In the genomic region with DNA sequence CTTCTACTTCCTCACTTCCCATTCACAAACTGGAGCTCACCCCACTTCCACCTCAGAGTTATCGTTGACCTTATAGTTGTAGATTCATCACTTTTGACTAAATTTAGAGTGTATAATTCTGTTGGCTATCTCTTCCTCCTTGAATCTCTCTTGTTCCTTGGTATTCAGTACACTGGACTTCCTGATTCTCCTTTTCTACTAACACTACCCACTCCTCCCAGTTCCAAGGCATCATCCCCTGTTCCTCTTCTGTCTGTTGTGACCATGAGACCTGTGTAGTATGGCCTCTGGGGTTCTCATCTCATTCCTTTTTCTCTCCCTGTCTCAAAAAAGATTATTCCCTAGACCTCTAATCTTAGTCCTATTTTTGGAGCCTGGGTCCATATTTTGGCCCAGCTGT, we compare ENCODE assay signal across 17 cellular contexts. TPM values are rescaled to one million over a fixed set of nuclear protein-coding genes. Genes with fewer than 3 reads are reported as not detected.
DNase-seq lines count a peak whose midpoint lies in the region; ATAC-seq, FAIRE-seq and TF ChIP-seq lines count a peak whose summit lies in the region.
"Had no signal": no experiment of that assay in that cellular context is flagged by ENCODE, and none has a peak within 500 bp of the region (broad histone marks: within the 10 kb centered on the region; RNA-seq: fewer than 3 reads in every experiment).

No MANE protein-coding gene starts in this region.

- H3K4me1 ChIP-seq in heart left ventricle (peaks cover 0 to 36% (median 0%) of the 10 kb centered on the region in 12 donors), upper lobe of right lung (peaks cover 4% of the 10 kb centered on the region), osteoblast (ENCODE audit: insufficient read depth, low read length) (peaks cover 26% of the 10 kb centered on the region)
- H3K4me1 ChIP-seq: HAP-1 had no signal

- no peaks in the 10 kb centered on the region for H3K36me3 Mint-ChIP-seq in activated T-cell treated with anti-CD3 and anti-CD28 coated beads, Interleukin-2, amount 50 U/mL, for 4 hours (ENCODE audit: insufficient read depth)
- H3K36me3 Mint-ChIP-seq: CD4-positive, CD25-positive, alpha-beta regulatory T cell had no signal

- DNase-seq in NOMO-1 treated with DMSO at 0.1 percent for 48 hours (lab: John Stamatoyannopoulos, UW; ENCODE audit: unreplicated experiment) (peak; percentile 17), NOMO-1 (lab: John Stamatoyannopoulos, UW; ENCODE audit: unreplicated experiment in 2 of 2) (no peak), left ventricle myocardium superior (no peak), heart left ventricle (no peak), bronchial epithelial cell (ENCODE audit: low read depth) (no peak), upper lobe of right lung (no peak), osteoblast (ENCODE audit: insufficient read length, low spot score, missing footprints) (no peak)
- DNase-seq in activated T-cell treated with anti-CD3 and anti-CD28 coated beads, Interleukin-2, amount 50 U/mL, for 4 hours, result no peak
- DNase-seq: CD4-positive, CD25-positive, alpha-beta regulatory T cell; DMS53; GF-D8 had no signal

- no peak overlapping the region for H3K4me3 Mint-ChIP-seq in activated T-cell treated with anti-CD3 and anti-CD28 coated beads, Interleukin-2, amount 50 U/mL, for 4 hours
- H3K4me3 Mint-ChIP-seq: CD4-positive, CD25-positive, alpha-beta regulatory T cell had no signal

- H2AFZ ChIP-seq in osteoblast (ENCODE audit: low read length), result no peak overlapping the region

- no peak for TF ChIP-seq POLR2A in heart left ventricle (IDR thresholded peaks at IDR 0.05)

- H3K4me2 ChIP-seq in osteoblast (ENCODE audit: insufficient read depth, low read length), result no peak overlapping the region

- H3K27me3 Mint-ChIP-seq in activated T-cell treated with anti-CD3 and anti-CD28 coated beads, Interleukin-2, amount 50 U/mL, for 4 hours (ENCODE audit: low read depth), result peaks cover 5% of the 10 kb centered on the region

- TF ChIP-seq CTCF in heart left ventricle (IDR thresholded peaks at IDR 0.05) (no peak), bronchial epithelial cell (IDR thresholded peaks at IDR 0.05; ENCODE audit: insufficient read depth, low read length, severe bottlenecking) (no peak), upper lobe of right lung (IDR thresholded peaks at IDR 0.05) (no peak), osteoblast (IDR thresholded peaks at IDR 0.05; ENCODE audit: extremely low read depth, low read depth, low read length) (no peak)

- ATAC-seq in left ventricle myocardium superior (peak; percentile 41), heart left ventricle (no peak), upper lobe of right lung (peak; percentile 75)
- ATAC-seq in activated T-cell treated with anti-CD3 and anti-CD28 coated beads, Interleukin-2, amount 50 U/mL, for 4 hours, result no peak

- H3K79me2 ChIP-seq in osteoblast (ENCODE audit: insufficient read depth, low read length), result no peaks in the 10 kb centered on the region

- no peaks in the 10 kb centered on the region for H3K36me3 ChIP-seq in heart left ventricle
- no peaks in the 10 kb centered on the region for H3K36me3 ChIP-seq in bronchial epithelial cell (ENCODE audit: control insufficient read depth, insufficient read depth, low read length)
- no peaks in the 10 kb centered on the region for H3K36me3 ChIP-seq in upper lobe of right lung
- H3K36me3 ChIP-seq in osteoblast (ENCODE audit: insufficient read depth, low read length), result no peaks in the 10 kb centered on the region
- H3K36me3 ChIP-seq: HAP-1 had no signal

- no peaks in the 10 kb centered on the region for H3K9me3 Mint-ChIP-seq in activated T-cell treated with anti-CD3 and anti-CD28 coated beads, Interleukin-2, amount 50 U/mL, for 4 hours

- intact Hi-C loops in left ventricle myocardium superior (cut with micrococcal nuclease) (no loop called here), heart left ventricle (cut with DNase I) (no loop called here), upper lobe of right lung (cut with DNase I) (no loop called here)

- H3K27ac ChIP-seq in heart left ventricle, result peak overlapping the region in 1 of 12 donors; percentile 39
- no peak overlapping the region for H3K27ac ChIP-seq in upper lobe of right lung
- no peak overlapping the region for H3K27ac ChIP-seq in osteoblast (ENCODE audit: low read depth, low read length)
- H3K27ac ChIP-seq: 22Rv1 had no signal

- H3K9me3 ChIP-seq in heart left ventricle (no peaks in the 10 kb centered on the region), upper lobe of right lung (no peaks in the 10 kb centered on the region), osteoblast (ENCODE audit: low read depth, low read length) (no peaks in the 10 kb centered on the region)
- H3K9me3 ChIP-seq: HAP-1 had no signal

- WGBS in heart left ventricle, 4 donors, result 72 to 92% (median 88%) methylated on average over 1 of the region's 1 CpG

- no peaks in the 10 kb centered on the region for H3K27me3 ChIP-seq in heart left ventricle
- H3K27me3 ChIP-seq in bronchial epithelial cell (ENCODE audit: control insufficient read depth, insufficient read depth, low read length), result no peaks in the 10 kb centered on the region
- H3K27me3 ChIP-seq in upper lobe of right lung, result no peaks in the 10 kb centered on the region
- no peaks in the 10 kb centered on the region for H3K27me3 ChIP-seq in osteoblast (ENCODE audit: insufficient read depth, low read length)

- H4K20me1 ChIP-seq in osteoblast (ENCODE audit: insufficient read depth, low read length), result no peaks in the 10 kb centered on the region

- peak; percentile 52 for FAIRE-seq in bronchial epithelial cell (lab: Jason Lieb, UNC)
- FAIRE-seq: H1, HTR-8/SVneo had no signal

- H3K4me1 Mint-ChIP-seq in activated T-cell treated with anti-CD3 and anti-CD28 coated beads, Interleukin-2, amount 50 U/mL, for 4 hours (ENCODE audit: low read depth), result peaks cover 5% of the 10 kb centered on the region
- H3K4me1 Mint-ChIP-seq: CD4-positive, CD25-positive, alpha-beta regulatory T cell had no signal

- H3K4me3 ChIP-seq in heart left ventricle (no peak overlapping the region), bronchial epithelial cell (ENCODE audit: low read depth, low read length) (no peak overlapping the region), upper lobe of right lung (no peak overlapping the region), osteoblast (ENCODE audit: insufficient read depth, low read length) (no peak overlapping the region)
- H3K4me3 ChIP-seq: HAP-1 had no signal

RNA-seq across cellular contexts. Expression of gene GPR87, which starts 5.9 kb away (rescaled TPM):
- total RNA-seq in left ventricle myocardium superior (not detected), heart left ventricle (not detected), bronchial epithelial cell (56.9 and 64.5 TPM in 2 replicates), upper lobe of right lung (0.67 TPM), osteoblast (not detected in 2 replicates)
- polyA plus RNA-seq in heart left ventricle, result not detected
- total RNA-seq in activated T-cell treated with anti-CD3 and anti-CD28 coated beads, Interleukin-2, amount 50 U/mL, for 4 hours, result 1 to 10 TPM; 2.2 to 3.3 (median 2.7) TPM
- total RNA-seq: A673; CD4-positive, CD25-positive, alpha-beta regulatory T cell; H1 had no signal
- polyA plus RNA-seq: BJ; CD4-positive, CD25-positive, alpha-beta regulatory T cell had no signal

RNA-seq across cellular contexts. Expression of gene P2RY13, which starts 6.8 kb away (rescaled TPM):
- 1.2 TPM for total RNA-seq in left ventricle myocardium superior
- total RNA-seq in heart left ventricle, result 1 to 10 TPM in 2 of 9 donors, under 1 TPM in 7; 0.23 to 7.3 (median 0.50) TPM
- polyA plus RNA-seq in heart left ventricle, result under 1 TPM; 0.25 to 0.30 TPM
- total RNA-seq in bronchial epithelial cell, result not detected in 2 replicates
- total RNA-seq in upper lobe of right lung, result 8.2 TPM
- total RNA-seq in osteoblast, result not detected in 2 replicates
- not detected for total RNA-seq in activated T-cell treated with anti-CD3 and anti-CD28 coated beads, Interleukin-2, amount 50 U/mL, for 4 hours
- total RNA-seq: A673; CD4-positive, CD25-positive, alpha-beta regulatory T cell; H1 had no signal
- polyA plus RNA-seq: BJ, H1 had no signal

RNA-seq across cellular contexts. Expression of gene P2RY14, which starts 44.2 kb away (rescaled TPM):
- total RNA-seq in left ventricle myocardium superior, result 4.4 TPM
- total RNA-seq in heart left ventricle, result 1 to 10 TPM; 1.9 to 8.4 (median 4.1) TPM
- polyA plus RNA-seq in heart left ventricle, result 1 to 10 TPM in 1 of 2 donors, under 1 TPM in 1; 0.75 to 2.9 TPM
- total RNA-seq in bronchial epithelial cell, result under 0.01 TPM in 1 of 2 replicates, not detected in the other
- total RNA-seq in upper lobe of right lung, result 7.2 TPM
- not detected in 2 replicates for total RNA-seq in osteoblast
- total RNA-seq in activated T-cell treated with anti-CD3 and anti-CD28 coated beads, Interleukin-2, amount 50 U/mL, for 4 hours, result under 1 TPM in 2 of 3 donors, not detected in 1; 0.20 to 0.26 TPM
- total RNA-seq: A673, H1 had no signal
- polyA plus RNA-seq: BJ, H1 had no signal

Comparison
In these comparisons a context has a peak if more than half of its experiments do, and no peak if none do; other contexts are left out.
1. ATAC-seq: peak in left ventricle myocardium superior (single experiment) and upper lobe of right lung (single experiment); none in heart left ventricle (0 of 4) and activated T-cell treated with anti-CD3 and anti-CD28 coated beads, Interleukin-2, amount 50 U/mL, for 4 hours (0 of 2).
2. RNA of gene GPR87, which starts 5.9 kb away (total RNA-seq): 56.9 to 64.5 TPM in bronchial epithelial cell; 2.2 to 3.3 TPM in activated T-cell treated with anti-CD3 and anti-CD28 coated beads, Interleukin-2, amount 50 U/mL, for 4 hours, 0.67 TPM in upper lobe of right lung (single experiment), not detected in left ventricle myocardium superior (single experiment), not detected in heart left ventricle and not detected in osteoblast; every median in the first group is over 10 times any median in the second.